ENCODE assay signal across 19 cellular contexts in genomic region chr4:185194924-185195632, GRCh38.
"Had no signal": no experiment of that assay in that cellular context is flagged by ENCODE, and none has a peak within 500 bp of the region (broad histone marks: within the 10 kb centered on the region; RNA-seq: fewer than 3 reads in every experiment).

No MANE protein-coding gene starts in this region.

- H3K27ac ChIP-seq: adrenal gland, esophagus squamous epithelium, neutrophil, parathyroid adenoma, sigmoid colon, stomach, vagina, WERI-Rb-1 had no signal

- H3K4me3 Mint-ChIP-seq: activated naive CD4-positive, alpha-beta T cell treated with anti-CD3 and anti-CD28 coated beads for 36 hours; natural killer cell; stimulated activated effector memory CD8-positive, alpha-beta T cell treated with anti-CD3 and anti-CD28 coated beads, Interleukin-12 subunit alpha, Interleukin-12 subunit beta, amount 100 ng/mL, for 72 hours had no signal

- H3K36me3 ChIP-seq: neutrophil had no signal

- H3K27me3 ChIP-seq: adrenal gland, esophagus squamous epithelium, neutrophil, sigmoid colon, stomach, vagina had no signal

- FAIRE-seq: astrocyte, bronchial epithelial cell had no signal

- H3K4me3 ChIP-seq: adrenal gland, esophagus squamous epithelium, sigmoid colon, stomach, vagina had no signal

- DNase-seq: activated CD4-positive, alpha-beta T cell treated with anti-CD3 and anti-CD28 coated beads, Interleukin-2, amount 50 U/mL, for 48 hours; activated naive CD4-positive, alpha-beta T cell treated with anti-CD3 and anti-CD28 coated beads for 36 hours; adrenal gland; dermis blood vessel endothelial cell; effector memory CD4-positive, alpha-beta T cell; esophagus squamous epithelium; mesenchymal stem cell; natural killer cell; sigmoid colon; stimulated activated CD4-positive, alpha-beta T cell treated with anti-CD3 and anti-CD28 coated beads, Interleukin-4, amount 100 ng/mL, for 24 hours; stomach; trophoblast cell; WERI-Rb-1 had no signal

- H3K4me1 ChIP-seq: adrenal gland, parathyroid adenoma, sigmoid colon had no signal

- ATAC-seq: natural killer cell; stimulated activated effector memory CD8-positive, alpha-beta T cell treated with anti-CD3 and anti-CD28 coated beads, Interleukin-12 subunit alpha, Interleukin-12 subunit beta, amount 100 ng/mL, for 72 hours had no signal

- H3K9me3 ChIP-seq: adrenal gland, esophagus squamous epithelium, neutrophil, sigmoid colon, stomach, vagina had no signal

- H3K27ac Mint-ChIP-seq: activated naive CD4-positive, alpha-beta T cell treated with anti-CD3 and anti-CD28 coated beads for 36 hours; stimulated activated effector memory CD8-positive, alpha-beta T cell treated with anti-CD3 and anti-CD28 coated beads, Interleukin-12 subunit alpha, Interleukin-12 subunit beta, amount 100 ng/mL, for 72 hours had no signal

- H3K9me3 Mint-ChIP-seq: activated naive CD4-positive, alpha-beta T cell treated with anti-CD3 and anti-CD28 coated beads for 36 hours; natural killer cell; stimulated activated effector memory CD8-positive, alpha-beta T cell treated with anti-CD3 and anti-CD28 coated beads, Interleukin-12 subunit alpha, Interleukin-12 subunit beta, amount 100 ng/mL, for 72 hours had no signal

- H2AFZ ChIP-seq: parathyroid adenoma had no signal

- H3K79me2 ChIP-seq: parathyroid adenoma had no signal

- H3K9ac ChIP-seq: parathyroid adenoma had no signal
